8 cellular contexts compared by ENCODE assay signal in the genomic region with DNA sequence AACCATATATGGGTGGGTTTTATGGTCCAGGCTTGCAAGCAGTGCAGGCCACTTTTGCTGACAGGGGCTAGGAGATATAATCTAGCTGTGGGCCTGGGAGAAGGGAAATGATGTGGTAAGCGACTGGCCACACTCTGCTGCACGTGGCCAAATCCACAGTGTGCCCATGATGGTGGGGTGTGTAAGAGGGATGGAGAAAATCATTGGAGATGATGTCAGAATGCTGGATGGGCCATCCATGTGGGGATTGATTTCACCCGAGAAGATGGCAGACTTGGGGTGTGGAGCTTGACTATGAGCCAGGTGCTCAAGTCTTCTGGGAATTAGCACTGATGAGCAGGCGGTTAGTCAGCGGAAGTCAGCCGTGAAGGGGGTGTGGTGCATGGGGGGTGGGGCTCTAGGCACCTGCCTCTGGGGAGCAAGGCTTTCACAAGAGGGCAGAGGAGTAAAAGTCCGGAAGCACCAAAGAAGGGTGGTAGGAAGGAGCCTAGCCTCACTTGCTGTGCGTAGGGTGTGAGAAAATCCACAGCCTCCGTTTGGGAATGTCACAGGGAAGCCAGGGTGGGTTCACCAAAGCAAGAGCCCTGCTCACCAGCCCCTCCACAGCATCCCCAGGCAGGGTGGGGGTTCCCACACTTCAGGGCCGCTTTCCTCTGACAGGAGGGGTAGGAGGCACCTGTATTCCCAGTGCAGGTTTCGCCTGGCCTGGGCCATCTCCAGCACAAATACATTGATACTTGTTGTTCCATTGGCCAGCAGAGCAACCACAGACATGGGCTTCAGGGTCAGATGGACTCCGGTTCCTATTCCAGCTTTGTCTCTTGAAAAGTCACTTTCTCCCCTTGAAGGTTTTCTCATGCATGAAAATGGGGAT.
DNase-seq lines count a peak whose midpoint lies in the region; ATAC-seq and TF ChIP-seq lines count a peak whose summit lies in the region.

No MANE protein-coding gene starts in this region.

- H3K9me3 Mint-ChIP-seq in nephron progenitor cell: no peaks in the 10 kb centered on the region

- no peaks in the 10 kb centered on the region for H3K36me3 Mint-ChIP-seq in nephron progenitor cell (ENCODE audit: low read depth)

- H3K27ac Mint-ChIP-seq in nephron progenitor cell: no peak overlapping the region

- peaks cover 17% of the 10 kb centered on the region for H3K27me3 Mint-ChIP-seq in nephron progenitor cell (ENCODE audit: low read depth, poor library complexity)

- TF ChIP-seq CTCF in nephron progenitor cell (IDR thresholded peaks at IDR 0.05): no peak

- peak; percentile 40 for DNase-seq in EL
- peak; percentile 88 for DNase-seq in HPDE6-E6E7 (ENCODE audit: extremely low spot score)
- DNase-seq in activated CD8-positive, alpha-beta memory T cell treated with anti-CD3 and anti-CD28 coated beads, Interleukin-2, amount 50 U/mL, for 48 hours: peak; percentile 36
- DNase-seq in D341Med (ENCODE audit: low spot score): no peak
- no peak for DNase-seq in T-helper 2 cell
- DNase-seq in nephron progenitor cell: no peak

- H3K4me1 Mint-ChIP-seq in nephron progenitor cell: peaks cover 4% of the 10 kb centered on the region

- ATAC-seq in GM21423 (IDR thresholded peaks at IDR 0.05; ENCODE audit: unreplicated experiment): peak; percentile 58
- ATAC-seq in GM18858 (IDR thresholded peaks at IDR 0.05; ENCODE audit: unreplicated experiment): no peak

- no peak overlapping the region for H3K4me3 Mint-ChIP-seq in nephron progenitor cell

Comparison
In these comparisons a context has a peak if more than half of its experiments do, and no peak if none do; other contexts are left out.
1. DNase-seq: peak in EL (single experiment), HPDE6-E6E7 (single experiment) and activated CD8-positive, alpha-beta memory T cell treated with anti-CD3 and anti-CD28 coated beads, Interleukin-2, amount 50 U/mL, for 48 hours (single experiment); none in D341Med (single experiment), T-helper 2 cell (0 of 5) and nephron progenitor cell (single experiment).